Comparison of ENCODE assay signal across 21 cellular contexts in genomic region chr7:81441750-81442149, GRCh38.
"Had no signal": no experiment of that assay in that cellular context is flagged by ENCODE, and none has a peak within 500 bp of the region (broad histone marks: within the 10 kb centered on the region; RNA-seq: fewer than 3 reads in every experiment).

No MANE protein-coding gene starts in this region.

- ATAC-seq: Panc1, PC-3 had no signal

- H3K27ac ChIP-seq: RWPE1, SJCRH30 had no signal

- H3K4me3 ChIP-seq: MG63, SJCRH30 had no signal

- H3K36me3 ChIP-seq: MG63, SJCRH30 had no signal

- DNase-seq: Karpas-422, KG1, MG63, NCI-H1092, NCI-H1105 treated with DMSO at 0.1 percent for 48 hours, NCI-H1417 treated with DMSO at 0.1 percent for 48 hours, NCI-H146, NCI-H187, NCI-H2029, NCI-H2081 treated with DMSO at 0.1 percent for 48 hours, NCI-H2171, NCI-H446, NCI-H510A, NCI-H524 treated with DMSO at 0.1 percent for 48 hours, NCI-H69, NCI-H774, PC-3, SHP77 treated with DMSO at 0.1 percent for 48 hours, SJCRH30 had no signal

- H3K9me3 ChIP-seq: MG63 had no signal

- H3K27me3 ChIP-seq: MG63, SJCRH30 had no signal
